In the genomic region with DNA sequence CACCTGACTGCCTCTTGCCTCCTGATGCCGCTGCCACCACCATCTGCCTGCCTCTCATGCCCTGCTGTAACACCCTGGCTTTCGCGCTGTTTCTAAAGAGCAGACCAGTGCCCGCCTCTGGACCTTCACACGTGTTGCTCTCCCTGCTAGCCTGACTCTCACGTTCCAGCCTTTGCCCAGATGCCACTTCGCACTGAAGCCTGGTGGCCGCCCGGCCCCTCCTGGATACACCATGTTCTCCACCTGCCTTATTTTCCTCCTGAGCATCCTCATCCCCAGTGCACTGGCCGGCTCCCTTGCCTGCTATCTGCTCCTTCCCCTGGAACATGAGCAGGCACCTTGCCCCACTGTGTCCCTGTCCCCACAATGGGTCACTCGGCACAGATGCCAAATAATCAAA, we compare ENCODE assay signal across 1 cellular context.
TF ChIP-seq lines count a peak whose summit lies in the region.

No MANE protein-coding gene starts in this region.

TF ChIP-seq in A549, 52 proteins besides CTCF, POLR2A, EP300 and RAD21 (continued from another document):
- TF ChIP-seq, protein P1, sequence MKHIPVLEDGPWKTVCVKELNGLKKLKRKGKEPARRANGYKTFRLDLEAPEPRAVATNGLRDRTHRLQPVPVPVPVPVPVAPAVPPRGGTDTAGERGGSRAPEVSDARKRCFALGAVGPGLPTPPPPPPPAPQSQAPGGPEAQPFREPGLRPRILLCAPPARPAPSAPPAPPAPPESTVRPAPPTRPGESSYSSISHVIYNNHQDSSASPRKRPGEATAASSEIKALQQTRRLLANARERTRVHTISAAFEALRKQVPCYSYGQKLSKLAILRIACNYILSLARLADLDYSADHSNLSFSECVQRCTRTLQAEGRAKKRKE (CRISPR knock-in tag; IDR thresholded peaks at IDR 0.05; ENCODE audit: low read depth): no peak
- TF ChIP-seq RCOR1 (IDR thresholded peaks at IDR 0.05; ENCODE audit: low read depth, low read length) (no peak), RNF2 (IDR thresholded peaks at IDR 0.05; ENCODE audit: borderline replicate concordance, low read depth) (no peak), ZSCAN20 (CRISPR knock-in tag; IDR thresholded peaks at IDR 0.05) (no peak), CEBPB (IDR thresholded peaks at IDR 0.05) (no peak), HOXB5 (CRISPR knock-in tag; IDR thresholded peaks at IDR 0.05) (no peak), JUNB (IDR thresholded peaks at IDR 0.05) (no peak), MAFK (IDR thresholded peaks at IDR 0.05; ENCODE audit: partially characterized antibody) (no peak), SMC3 (IDR thresholded peaks at IDR 0.05) (no peak), TFCP2L1 (CRISPR knock-in tag; IDR thresholded peaks at IDR 0.05) (no peak)
- TF ChIP-seq, protein P2, sequence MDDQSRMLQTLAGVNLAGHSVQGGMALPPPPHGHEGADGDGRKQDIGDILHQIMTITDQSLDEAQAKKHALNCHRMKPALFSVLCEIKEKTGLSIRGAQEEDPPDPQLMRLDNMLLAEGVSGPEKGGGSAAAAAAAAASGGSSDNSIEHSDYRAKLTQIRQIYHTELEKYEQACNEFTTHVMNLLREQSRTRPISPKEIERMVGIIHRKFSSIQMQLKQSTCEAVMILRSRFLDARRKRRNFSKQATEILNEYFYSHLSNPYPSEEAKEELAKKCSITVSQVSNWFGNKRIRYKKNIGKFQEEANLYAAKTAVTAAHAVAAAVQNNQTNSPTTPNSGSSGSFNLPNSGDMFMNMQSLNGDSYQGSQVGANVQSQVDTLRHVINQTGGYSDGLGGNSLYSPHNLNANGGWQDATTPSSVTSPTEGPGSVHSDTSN (IDR thresholded peaks at IDR 0.05): no peak
- TF ChIP-seq, protein P3, sequence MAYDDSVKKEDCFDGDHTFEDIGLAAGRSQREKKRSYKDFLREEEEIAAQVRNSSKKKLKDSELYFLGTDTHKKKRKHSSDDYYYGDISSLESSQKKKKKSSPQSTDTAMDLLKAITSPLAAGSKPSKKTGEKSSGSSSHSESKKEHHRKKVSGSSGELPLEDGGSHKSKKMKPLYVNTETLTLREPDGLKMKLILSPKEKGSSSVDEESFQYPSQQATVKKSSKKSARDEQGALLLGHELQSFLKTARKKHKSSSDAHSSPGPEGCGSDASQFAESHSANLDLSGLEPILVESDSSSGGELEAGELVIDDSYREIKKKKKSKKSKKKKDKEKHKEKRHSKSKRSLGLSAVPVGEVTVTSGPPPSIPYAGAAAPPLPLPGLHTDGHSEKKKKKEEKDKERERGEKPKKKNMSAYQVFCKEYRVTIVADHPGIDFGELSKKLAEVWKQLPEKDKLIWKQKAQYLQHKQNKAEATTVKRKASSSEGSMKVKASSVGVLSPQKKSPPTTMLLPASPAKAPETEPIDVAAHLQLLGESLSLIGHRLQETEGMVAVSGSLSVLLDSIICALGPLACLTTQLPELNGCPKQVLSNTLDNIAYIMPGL (CRISPR knock-in tag; IDR thresholded peaks at IDR 0.05; ENCODE audit: borderline replicate concordance): no peak
